In the genomic region with DNA sequence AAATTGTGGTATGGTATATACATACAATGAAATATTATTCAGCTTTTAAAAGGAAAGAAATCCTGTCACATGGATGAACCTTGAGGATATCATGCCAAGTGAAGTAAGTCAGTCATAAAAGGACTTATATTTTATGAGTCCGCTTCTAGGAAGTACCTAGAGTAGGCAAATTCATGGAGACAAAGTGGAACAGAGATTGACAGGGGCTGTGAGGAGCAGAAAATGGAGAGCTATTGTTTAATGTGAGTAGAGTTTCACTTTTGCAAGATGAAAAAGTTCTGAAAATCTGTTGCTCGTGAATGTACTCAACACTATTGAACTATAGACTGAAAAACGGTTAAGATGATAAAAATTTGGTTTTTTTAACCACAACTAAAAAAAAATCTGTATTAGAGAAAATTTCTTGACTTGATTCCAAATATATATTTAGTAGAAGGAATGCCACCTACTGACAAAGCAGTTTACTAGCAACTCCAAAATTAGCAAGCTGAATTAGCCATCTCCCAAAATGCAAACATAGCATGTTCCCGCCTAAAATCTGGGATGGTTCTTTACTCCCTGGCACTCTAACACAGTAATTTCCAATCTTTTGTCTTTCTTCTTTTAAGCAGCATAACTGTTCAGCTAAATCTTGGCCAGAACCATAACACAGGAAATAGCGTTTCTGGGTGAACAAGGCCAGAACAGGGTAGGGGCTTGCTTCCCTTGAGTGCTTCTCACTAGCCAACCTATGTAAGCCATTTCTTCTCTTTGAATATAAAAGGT, we compare ENCODE assay signal across 1 cellular context.
TF ChIP-seq lines count a peak whose summit lies in the region.

No MANE protein-coding gene starts in this region.

TF ChIP-seq in K562, 482 proteins besides CTCF, POLR2A, EP300 and RAD21 (continued from another document):
- TF ChIP-seq, protein P1, sequence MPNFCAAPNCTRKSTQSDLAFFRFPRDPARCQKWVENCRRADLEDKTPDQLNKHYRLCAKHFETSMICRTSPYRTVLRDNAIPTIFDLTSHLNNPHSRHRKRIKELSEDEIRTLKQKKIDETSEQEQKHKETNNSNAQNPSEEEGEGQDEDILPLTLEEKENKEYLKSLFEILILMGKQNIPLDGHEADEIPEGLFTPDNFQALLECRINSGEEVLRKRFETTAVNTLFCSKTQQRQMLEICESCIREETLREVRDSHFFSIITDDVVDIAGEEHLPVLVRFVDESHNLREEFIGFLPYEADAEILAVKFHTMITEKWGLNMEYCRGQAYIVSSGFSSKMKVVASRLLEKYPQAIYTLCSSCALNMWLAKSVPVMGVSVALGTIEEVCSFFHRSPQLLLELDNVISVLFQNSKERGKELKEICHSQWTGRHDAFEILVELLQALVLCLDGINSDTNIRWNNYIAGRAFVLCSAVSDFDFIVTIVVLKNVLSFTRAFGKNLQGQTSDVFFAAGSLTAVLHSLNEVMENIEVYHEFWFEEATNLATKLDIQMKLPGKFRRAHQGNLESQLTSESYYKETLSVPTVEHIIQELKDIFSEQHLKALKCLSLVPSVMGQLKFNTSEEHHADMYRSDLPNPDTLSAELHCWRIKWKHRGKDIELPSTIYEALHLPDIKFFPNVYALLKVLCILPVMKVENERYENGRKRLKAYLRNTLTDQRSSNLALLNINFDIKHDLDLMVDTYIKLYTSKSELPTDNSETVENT (CRISPR knock-in tag; IDR thresholded peaks at IDR 0.05), result 0 out of 2 replicates have a peak, but pooled peaks have one; percentile 47
- no peak for TF ChIP-seq ZNF282 (CRISPR knock-in tag; IDR thresholded peaks at IDR 0.05)
- TF ChIP-seq ZNF79 (CRISPR knock-in tag; IDR thresholded peaks at IDR 0.05; ENCODE audit: low read depth), result no peak
- no peak for TF ChIP-seq OTX1 (CRISPR knock-in tag; IDR thresholded peaks at IDR 0.05)
- no peak for TF ChIP-seq XRCC4 (IDR thresholded peaks at IDR 0.05; ENCODE audit: extremely low read depth, insufficient read depth, insufficient read length)
- 0 out of 2 replicates have a peak, but pooled peaks have one; percentile 28 for TF ChIP-seq ELF4 (CRISPR knock-in tag; IDR thresholded peaks at IDR 0.05)
- no peak for TF ChIP-seq ZNF124 (CRISPR knock-in tag; IDR thresholded peaks at IDR 0.05)
- 0 out of 2 replicates have a peak, but pooled peaks have one; percentile 11 for TF ChIP-seq HCFC1 (IDR thresholded peaks at IDR 0.05; ENCODE audit: low read depth, low read length)
- TF ChIP-seq ILK (tag; IDR thresholded peaks at IDR 0.05; ENCODE audit: borderline replicate concordance, low read depth), result no peak
- TF ChIP-seq RBM17 (IDR thresholded peaks at IDR 0.05; ENCODE audit: borderline replicate concordance, low read depth, low read length), result no peak
- no peak for TF ChIP-seq RFX1 (IDR thresholded peaks at IDR 0.05)
- 0 out of 2 replicates have a peak, but pooled peaks have one; percentile 65 for TF ChIP-seq BACH1 (tag; IDR thresholded peaks at IDR 0.05)
- TF ChIP-seq, protein P2, sequence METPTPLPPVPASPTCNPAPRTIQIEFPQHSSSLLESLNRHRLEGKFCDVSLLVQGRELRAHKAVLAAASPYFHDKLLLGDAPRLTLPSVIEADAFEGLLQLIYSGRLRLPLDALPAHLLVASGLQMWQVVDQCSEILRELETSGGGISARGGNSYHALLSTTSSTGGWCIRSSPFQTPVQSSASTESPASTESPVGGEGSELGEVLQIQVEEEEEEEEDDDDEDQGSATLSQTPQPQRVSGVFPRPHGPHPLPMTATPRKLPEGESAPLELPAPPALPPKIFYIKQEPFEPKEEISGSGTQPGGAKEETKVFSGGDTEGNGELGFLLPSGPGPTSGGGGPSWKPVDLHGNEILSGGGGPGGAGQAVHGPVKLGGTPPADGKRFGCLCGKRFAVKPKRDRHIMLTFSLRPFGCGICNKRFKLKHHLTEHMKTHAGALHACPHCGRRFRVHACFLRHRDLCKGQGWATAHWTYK (CRISPR knock-in tag; IDR thresholded peaks at IDR 0.05), result 0 out of 2 replicates have a peak, but pooled peaks have one; percentile 32
- TF ChIP-seq, protein P3, sequence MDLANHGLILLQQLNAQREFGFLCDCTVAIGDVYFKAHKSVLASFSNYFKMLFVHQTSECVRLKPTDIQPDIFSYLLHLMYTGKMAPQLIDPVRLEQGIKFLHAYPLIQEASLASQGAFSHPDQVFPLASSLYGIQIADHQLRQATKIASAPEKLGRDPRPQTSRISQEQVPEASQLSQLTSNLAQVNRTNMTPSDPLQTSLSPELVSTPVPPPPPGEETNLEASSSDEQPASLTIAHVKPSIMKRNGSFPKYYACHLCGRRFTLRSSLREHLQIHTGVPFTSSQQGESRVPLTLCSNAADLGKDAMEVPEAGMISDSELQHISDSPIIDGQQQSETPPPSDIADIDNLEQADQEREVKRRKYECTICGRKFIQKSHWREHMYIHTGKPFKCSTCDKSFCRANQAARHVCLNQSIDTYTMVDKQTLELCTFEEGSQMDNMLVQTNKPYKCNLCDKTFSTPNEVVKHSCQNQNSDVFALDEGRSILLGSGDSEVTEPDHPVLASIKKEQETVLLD (IDR thresholded peaks at IDR 0.05), result no peak
- TF ChIP-seq, protein P4, sequence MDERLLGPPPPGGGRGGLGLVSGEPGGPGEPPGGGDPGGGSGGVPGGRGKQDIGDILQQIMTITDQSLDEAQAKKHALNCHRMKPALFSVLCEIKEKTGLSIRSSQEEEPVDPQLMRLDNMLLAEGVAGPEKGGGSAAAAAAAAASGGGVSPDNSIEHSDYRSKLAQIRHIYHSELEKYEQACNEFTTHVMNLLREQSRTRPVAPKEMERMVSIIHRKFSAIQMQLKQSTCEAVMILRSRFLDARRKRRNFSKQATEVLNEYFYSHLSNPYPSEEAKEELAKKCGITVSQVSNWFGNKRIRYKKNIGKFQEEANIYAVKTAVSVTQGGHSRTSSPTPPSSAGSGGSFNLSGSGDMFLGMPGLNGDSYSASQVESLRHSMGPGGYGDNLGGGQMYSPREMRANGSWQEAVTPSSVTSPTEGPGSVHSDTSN (CRISPR knock-in tag; IDR thresholded peaks at IDR 0.05; ENCODE audit: low read depth), result no peak
- TF ChIP-seq, protein P4 (tag; conservative IDR thresholded peaks at IDR 0.05; ENCODE audit: low read depth), result 0 out of 2 replicates have a peak, but pooled peaks have one; percentile 19
- no peak for TF ChIP-seq POLR2B (IDR thresholded peaks at IDR 0.05; ENCODE audit: low read depth, partially characterized antibody)
- TF ChIP-seq, protein P5, sequence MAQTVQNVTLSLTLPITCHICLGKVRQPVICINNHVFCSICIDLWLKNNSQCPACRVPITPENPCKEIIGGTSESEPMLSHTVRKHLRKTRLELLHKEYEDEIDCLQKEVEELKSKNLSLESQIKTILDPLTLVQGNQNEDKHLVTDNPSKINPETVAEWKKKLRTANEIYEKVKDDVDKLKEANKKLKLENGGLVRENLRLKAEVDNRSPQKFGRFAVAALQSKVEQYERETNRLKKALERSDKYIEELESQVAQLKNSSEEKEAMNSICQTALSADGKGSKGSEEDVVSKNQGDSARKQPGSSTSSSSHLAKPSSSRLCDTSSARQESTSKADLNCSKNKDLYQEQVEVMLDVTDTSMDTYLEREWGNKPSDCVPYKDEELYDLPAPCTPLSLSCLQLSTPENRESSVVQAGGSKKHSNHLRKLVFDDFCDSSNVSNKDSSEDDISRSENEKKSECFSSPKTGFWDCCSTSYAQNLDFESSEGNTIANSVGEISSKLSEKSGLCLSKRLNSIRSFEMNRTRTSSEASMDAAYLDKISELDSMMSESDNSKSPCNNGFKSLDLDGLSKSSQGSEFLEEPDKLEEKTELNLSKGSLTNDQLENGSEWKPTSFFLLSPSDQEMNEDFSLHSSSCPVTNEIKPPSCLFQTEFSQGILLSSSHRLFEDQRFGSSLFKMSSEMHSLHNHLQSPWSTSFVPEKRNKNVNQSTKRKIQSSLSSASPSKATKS (CRISPR knock-in tag; IDR thresholded peaks at IDR 0.05), result 0 out of 2 replicates have a peak, but pooled peaks have one; percentile 59
- no peak for TF ChIP-seq RUNX1 (IDR thresholded peaks at IDR 0.05; ENCODE audit: low read depth)
